ENCODE assay signal across 11 cellular contexts in genomic region chr7:120421151-120421651, GRCh38.
A peak's percentile ranks its signal among the peaks of the same experiment; 100 is the strongest.
DNase-seq lines count a peak whose midpoint lies in the region; ATAC-seq and TF ChIP-seq lines count a peak whose summit lies in the region.
"Had no signal": no experiment of that assay in that cellular context is flagged by ENCODE, and none has a peak within 500 bp of the region (broad histone marks: within the 10 kb centered on the region; RNA-seq: fewer than 3 reads in every experiment).

No MANE protein-coding gene starts in this region.

- peak; percentile 96 for ATAC-seq in GM18861 (IDR thresholded peaks at IDR 0.05; ENCODE audit: unreplicated experiment)
- peak; percentile 92 for ATAC-seq in GM21423 (IDR thresholded peaks at IDR 0.05; ENCODE audit: unreplicated experiment)
- peak; percentile 95 for ATAC-seq in HG03039 (IDR thresholded peaks at IDR 0.05; ENCODE audit: unreplicated experiment)
- no peak for ATAC-seq in CD8-positive, alpha-beta T cell

- no peak for TF ChIP-seq POLR2A in tibial nerve (IDR thresholded peaks at IDR 0.05)

- no peaks in the 10 kb centered on the region for H3K4me1 Mint-ChIP-seq in CD8-positive, alpha-beta T cell (ENCODE audit: low read depth)

- 87 to 94% methylated on average over 2 of the region's 2 CpGs for WGBS in tibial nerve, 2 donors

- no peaks in the 10 kb centered on the region for H3K9me3 ChIP-seq in CD8-positive, alpha-beta T cell (ENCODE audit: low read length)
- no peaks in the 10 kb centered on the region for H3K9me3 ChIP-seq in tibial nerve

- H3K4me3 Mint-ChIP-seq in CD8-positive, alpha-beta T cell = no peak overlapping the region
- H3K4me3 Mint-ChIP-seq: activated T-cell treated with anti-CD3 and anti-CD28 coated beads, Interleukin-2, amount 50 U/mL, for 24 hours had no signal

- no peaks in the 10 kb centered on the region for H3K9me3 Mint-ChIP-seq in CD8-positive, alpha-beta T cell

- POLR2A ChIA-PET in CD8-positive, alpha-beta T cell (lab: Charles Lee) = no interaction called here

- H3K36me3 ChIP-seq in CD8-positive, alpha-beta T cell (ENCODE audit: insufficient read depth, low read length) = no peaks in the 10 kb centered on the region
- H3K36me3 ChIP-seq in tibial nerve = no peaks in the 10 kb centered on the region

- no peak overlapping the region for H3K27ac ChIP-seq in CD8-positive, alpha-beta T cell (ENCODE audit: low read depth, low read length)
- no peak overlapping the region for H3K27ac ChIP-seq in tibial nerve
- H3K27ac ChIP-seq: epithelial cell of prostate had no signal

- intact Hi-C loops in CD8-positive, alpha-beta T cell (cut with DNase I, micrococcal nuclease) = no loop called here

- H3K27me3 Mint-ChIP-seq in CD8-positive, alpha-beta T cell (ENCODE audit: low read depth) = no peaks in the 10 kb centered on the region
- H3K27me3 Mint-ChIP-seq: activated T-cell treated with anti-CD3 and anti-CD28 coated beads, Interleukin-2, amount 50 U/mL, for 24 hours had no signal

- H3K4me3 ChIP-seq in CD8-positive, alpha-beta T cell (ENCODE audit: low read depth, low read length) = no peak overlapping the region
- no peak overlapping the region for H3K4me3 ChIP-seq in tibial nerve

- H3K36me3 Mint-ChIP-seq in CD8-positive, alpha-beta T cell = no peaks in the 10 kb centered on the region

- H3K27ac Mint-ChIP-seq in CD8-positive, alpha-beta T cell = no peak overlapping the region
- H3K27ac Mint-ChIP-seq: activated T-cell treated with anti-CD3 and anti-CD28 coated beads, Interleukin-2, amount 50 U/mL, for 24 hours had no signal

- no peaks in the 10 kb centered on the region for H3K27me3 ChIP-seq in CD8-positive, alpha-beta T cell (ENCODE audit: insufficient read depth, low read length)
- no peaks in the 10 kb centered on the region for H3K27me3 ChIP-seq in tibial nerve

- CTCF ChIA-PET in CD8-positive, alpha-beta T cell (lab: Charles Lee) = no interaction called here

- no peak for TF ChIP-seq EP300 in tibial nerve (IDR thresholded peaks at IDR 0.05)

- no peaks in the 10 kb centered on the region for H3K4me1 ChIP-seq in CD8-positive, alpha-beta T cell (ENCODE audit: insufficient read depth, low read length)
- no peaks in the 10 kb centered on the region for H3K4me1 ChIP-seq in tibial nerve

- DNase-seq in NCI-H526 (lab: John Stamatoyannopoulos, UW) (peak; percentile 12 to 39), tibial nerve (ENCODE audit: low spot score in 2 of 2) (no peak), DMS114 treated with DMSO at 0.1 percent for 48 hours (lab: John Stamatoyannopoulos, UW; ENCODE audit: unreplicated experiment) (no peak)
- no peak for DNase-seq in activated CD4-positive, alpha-beta T cell treated with anti-CD3 and anti-CD28 coated beads for 4 hours
- no peak for DNase-seq in CD8-positive, alpha-beta T cell
- DNase-seq: activated T-cell treated with anti-CD3 and anti-CD28 coated beads, Interleukin-2, amount 50 U/mL, for 24 hours; NCI-H2029 treated with DMSO at 0.1 percent for 48 hours had no signal

- TF ChIP-seq CTCF in CD8-positive, alpha-beta T cell (IDR thresholded peaks at IDR 0.05) = no peak
- TF ChIP-seq CTCF in tibial nerve (IDR thresholded peaks at IDR 0.05) = no peak

Comparison
In these comparisons a context has a peak if more than half of its experiments do, and no peak if none do; other contexts are left out.
1. DNase-seq: peak in NCI-H526 (2 of 2); none in activated CD4-positive, alpha-beta T cell treated with anti-CD3 and anti-CD28 coated beads for 4 hours (0 of 2), CD8-positive, alpha-beta T cell (0 of 7), tibial nerve (0 of 2) and DMS114 treated with DMSO at 0.1 percent for 48 hours (single experiment).